In the genomic region with DNA sequence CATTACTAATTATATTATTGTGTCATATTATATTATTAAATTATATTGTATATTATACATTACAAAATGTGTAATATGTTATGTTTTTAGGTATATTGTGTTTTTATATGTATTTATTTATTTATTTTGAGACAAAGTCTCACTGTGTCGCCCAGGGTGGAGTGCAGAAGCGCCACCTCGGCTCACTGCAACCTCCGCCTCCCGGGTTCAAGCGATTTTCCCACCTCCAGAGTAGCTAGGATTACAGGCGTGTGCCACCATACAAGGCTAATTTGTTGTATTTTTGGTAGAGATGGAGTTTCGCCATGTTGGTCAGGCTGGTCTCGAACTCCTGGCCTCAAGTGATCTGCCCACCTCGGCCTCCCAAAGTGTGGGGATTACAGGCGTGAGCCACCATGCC, we compare ENCODE assay signal across 3 cellular contexts. TPM values are rescaled to one million over a fixed set of nuclear protein-coding genes. Genes with fewer than 3 reads are reported as not detected.
"Had no signal": no experiment of that assay in that cellular context is flagged by ENCODE, and none has a peak within 500 bp of the region (broad histone marks: within the 10 kb centered on the region; RNA-seq: fewer than 3 reads in every experiment).

No MANE protein-coding gene starts in this region.

RNA-seq across cellular contexts. Expression of gene GRIP2, which starts 24.6 kb away (rescaled TPM):
- total RNA-seq: dermis microvascular lymphatic vessel endothelial cell, endothelial cell of umbilical vein, epithelial cell of proximal tubule had no signal
